In the genomic region with DNA sequence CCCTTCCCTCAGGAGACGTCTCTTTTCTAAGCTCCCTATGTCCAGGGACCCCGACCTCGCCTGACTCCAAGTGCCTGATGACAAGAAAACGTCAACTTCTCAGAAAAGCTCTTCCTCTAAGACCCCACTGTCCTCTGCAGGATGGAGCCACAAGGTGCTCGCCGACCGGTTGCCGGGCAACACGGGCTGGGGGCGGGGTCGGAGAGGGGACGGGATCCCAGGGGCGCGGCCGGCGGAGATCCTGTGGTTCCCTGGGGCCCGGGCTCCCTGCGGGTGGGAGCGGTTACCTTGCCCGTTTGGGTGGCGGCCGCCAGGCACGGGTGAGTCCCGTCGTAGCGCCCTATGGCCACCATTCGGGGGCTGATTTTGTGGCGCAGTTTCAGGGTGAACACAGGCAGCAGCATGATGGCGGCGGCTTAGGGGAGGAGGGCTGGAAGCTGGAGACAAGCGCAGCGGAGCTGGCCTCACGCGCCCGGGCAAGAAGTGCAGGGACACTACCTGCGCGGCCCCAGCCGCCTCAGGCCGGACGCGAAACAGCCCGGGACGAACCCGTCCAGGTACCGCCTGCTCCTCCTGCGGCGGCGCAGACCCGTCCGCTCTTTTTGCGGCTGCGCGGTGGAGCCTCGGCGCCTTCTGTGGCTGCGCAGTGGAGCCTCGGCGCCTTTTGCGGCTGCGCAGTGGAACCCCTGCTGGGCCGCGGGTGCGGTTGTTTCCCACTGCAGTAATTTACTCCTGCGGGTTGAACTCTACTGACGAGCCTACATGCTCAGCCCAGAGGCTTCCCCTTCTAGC, we compare ENCODE assay signal across 8 cellular contexts. TPM values are rescaled to one million over a fixed set of nuclear protein-coding genes. Genes with fewer than 3 reads are reported as not detected.
A peak's percentile ranks its signal among the peaks of the same experiment; 100 is the strongest.
DNase-seq lines count a peak whose midpoint lies in the region; ATAC-seq and TF ChIP-seq lines count a peak whose summit lies in the region.

A gene with protein sequence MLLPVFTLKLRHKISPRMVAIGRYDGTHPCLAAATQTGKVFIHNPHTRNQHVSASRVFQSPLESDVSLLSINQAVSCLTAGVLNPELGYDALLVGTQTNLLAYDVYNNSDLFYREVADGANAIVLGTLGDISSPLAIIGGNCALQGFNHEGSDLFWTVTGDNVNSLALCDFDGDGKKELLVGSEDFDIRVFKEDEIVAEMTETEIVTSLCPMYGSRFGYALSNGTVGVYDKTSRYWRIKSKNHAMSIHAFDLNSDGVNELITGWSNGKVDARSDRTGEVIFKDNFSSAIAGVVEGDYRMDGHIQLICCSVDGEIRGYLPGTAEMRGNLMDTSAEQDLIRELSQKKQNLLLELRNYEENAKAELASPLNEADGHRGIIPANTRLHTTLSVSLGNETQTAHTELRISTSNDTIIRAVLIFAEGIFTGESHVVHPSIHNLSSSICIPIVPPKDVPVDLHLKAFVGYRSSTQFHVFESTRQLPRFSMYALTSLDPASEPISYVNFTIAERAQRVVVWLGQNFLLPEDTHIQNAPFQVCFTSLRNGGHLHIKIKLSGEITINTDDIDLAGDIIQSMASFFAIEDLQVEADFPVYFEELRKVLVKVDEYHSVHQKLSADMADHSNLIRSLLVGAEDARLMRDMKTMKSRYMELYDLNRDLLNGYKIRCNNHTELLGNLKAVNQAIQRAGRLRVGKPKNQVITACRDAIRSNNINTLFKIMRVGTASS (minus strand): TSS at position 566 of the 792 bp plus-strand sequence. CDS start 162 bp downstream, at position 404.

- no peaks in the 10 kb centered on the region for H3K9me2 ChIP-seq in OCI-LY7 (ENCODE audit: insufficient read depth, low read length)

- TF ChIP-seq CTCF in OCI-LY7 (conservative IDR thresholded peaks at IDR 0.05; ENCODE audit: low read length), result peak; percentile 15; the same call in 1 of the 2 replicates
- TF ChIP-seq CTCF in epithelial cell of esophagus (IDR thresholded peaks at IDR 0.05; ENCODE audit: insufficient read depth, low read depth, low read length, missing control alignments), result no peak

- no peaks in the 10 kb centered on the region for H4K20me1 ChIP-seq in OCI-LY7 (ENCODE audit: insufficient read depth, low read length)

- ATAC-seq in GM21526 (IDR thresholded peaks at IDR 0.05; ENCODE audit: low FRiP score, unreplicated experiment), result peak; percentile 86

- H3K4me2 ChIP-seq in OCI-LY7 (ENCODE audit: low read length), result peak within 1 kb of the TSS; percentile 94

- DNase-seq in DMS 273 treated with DMSO at 0.1 percent for 48 hours (lab: John Stamatoyannopoulos, UW) (peak; percentile 29), HuH-7 (ENCODE audit: low spot score) (peak; percentile 83), OCI-LY7 (ENCODE audit: low spot score) (peak; percentile 91), activated T-cell treated with anti-CD3 and anti-CD28 coated beads for 4 hours (peak; percentile 86), epithelial cell of esophagus (ENCODE audit: low read depth) (peak; percentile 87)
- DNase-seq in stimulated activated CD8-positive, alpha-beta memory T cell treated with anti-CD3 and anti-CD28 coated beads, Interleukin-2, amount 100 ng/mL, for 48 hours (ENCODE audit: low read depth in 2 of 2), result peak; percentile 87

- peak within 1 kb of the TSS; percentile 94 for H2AFZ ChIP-seq in OCI-LY7 (ENCODE audit: low read length)

- H3K79me2 ChIP-seq in OCI-LY7 (ENCODE audit: insufficient read depth, low read depth, low read length), result no peaks in the 10 kb centered on the region

- no peaks in the 10 kb centered on the region for H3K36me3 ChIP-seq in OCI-LY7 (ENCODE audit: insufficient read depth, low read length)

- H3K4me1 ChIP-seq in OCI-LY7 (ENCODE audit: insufficient read depth, low read length, poor library complexity, severe bottlenecking) (peaks cover 11% of the 10 kb centered on the region), mononuclear cell (ENCODE audit: insufficient read depth, low read length) (peaks cover 24% of the 10 kb centered on the region)

- intact Hi-C loops in OCI-LY7 (cut with micrococcal nuclease; ENCODE audit: unreplicated experiment), result loop anchor here (2.0 kb wide), 1 partner anchor 183 kb away; no protein-coding TSS in a partner anchor

- H3K27ac ChIP-seq in OCI-LY7 (ENCODE audit: low read depth, low read length, poor library complexity, severe bottlenecking), result peak within 1 kb of the TSS; percentile 24

- CTCF ChIA-PET in OCI-LY7 (lab: Charles Lee; ENCODE audit: unreplicated experiment), result no interaction called here

- POLR2A ChIA-PET in OCI-LY7 (lab: Charles Lee), result interaction anchor here (0.5 to 0.7 kb wide), 4 partner anchors 9 to 267 kb away, joined by 3 to 6 read pairs (median 4); no protein-coding TSS in a partner anchor

- H3K27me3 ChIP-seq in mononuclear cell (ENCODE audit: insufficient read depth, low read length), result no peaks in the 10 kb centered on the region

- no TSS peak for BruUV-seq in OCI-LY7 (replicated peaks; lab: Mats Ljungman, UMichigan)

- H3K9me3 ChIP-seq in OCI-LY7 (ENCODE audit: low read length), result no peaks in the 10 kb centered on the region
- no peaks in the 10 kb centered on the region for H3K9me3 ChIP-seq in mononuclear cell (ENCODE audit: low read depth, low read length)

- H3K4me3 ChIP-seq in OCI-LY7 (ENCODE audit: low read depth, low read length, poor library complexity, severe bottlenecking), result peak within 1 kb of the TSS; percentile 80
- H3K4me3 ChIP-seq in epithelial cell of esophagus (ENCODE audit: low read length), result peak within 1 kb of the TSS; percentile 88
- H3K4me3 ChIP-seq in mononuclear cell (ENCODE audit: low read length), result peak within 1 kb of the TSS; percentile 95

RNA-seq across cellular contexts. Expression of the gene that starts here (rescaled TPM):
- 13.9 and 15.3 TPM in 2 replicates for total RNA-seq in OCI-LY7 (2014; rRNA removed; shearing (Covaris generic))
- total RNA-seq in OCI-LY7 (2022) (14.1 and 18.3 TPM in 2 replicates), mononuclear cell (36.7 TPM)

Comparison
In these comparisons a context has a peak if more than half of its experiments do, and no peak if none do; other contexts are left out.
1. Peak in every context shown above with its lines: DNase-seq, ATAC-seq, H3K4me3 ChIP-seq and H3K27ac ChIP-seq.
2. DNase-seq: peak in every context shown above with its lines; median percentile 91 in OCI-LY7; 87 in epithelial cell of esophagus; 87 in stimulated activated CD8-positive, alpha-beta memory T cell treated with anti-CD3 and anti-CD28 coated beads, Interleukin-2, amount 100 ng/mL, for 48 hours; 86 in activated T-cell treated with anti-CD3 and anti-CD28 coated beads for 4 hours; 83 in HuH-7; 29 in DMS 273 treated with DMSO at 0.1 percent for 48 hours.